In the genomic region with DNA sequence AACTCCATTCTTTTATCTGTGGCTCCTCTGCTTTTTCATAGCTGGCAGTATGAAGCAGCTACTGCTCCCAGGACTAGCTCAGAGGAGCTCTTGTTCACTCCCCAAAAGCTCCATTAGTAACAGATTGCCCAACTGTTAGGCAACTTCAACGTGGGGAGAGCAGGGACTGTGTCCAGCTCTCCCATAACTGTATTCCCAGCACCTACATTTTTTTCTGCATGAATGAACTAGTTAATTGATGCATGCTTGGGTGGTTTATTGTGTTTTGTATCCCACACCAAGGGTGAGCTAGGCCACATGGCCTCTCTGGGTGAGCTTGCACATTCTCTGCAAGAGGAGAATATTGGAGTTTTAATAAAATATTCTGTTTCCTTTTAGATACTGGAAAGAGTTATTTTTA, we compare ENCODE assay signal across 15 cellular contexts. TPM values are rescaled to one million over a fixed set of nuclear protein-coding genes. Genes with fewer than 3 reads are reported as not detected.
DNase-seq lines count a peak whose midpoint lies in the region; ATAC-seq and TF ChIP-seq lines count a peak whose summit lies in the region.
"Had no signal": no experiment of that assay in that cellular context is flagged by ENCODE, and none has a peak within 500 bp of the region (broad histone marks: within the 10 kb centered on the region; RNA-seq: fewer than 3 reads in every experiment).

No MANE protein-coding gene starts in this region.

- WGBS in GM23248 (ENCODE audit: low coverage in 1 of 2, low lambda C conversion rate in 2 of 2, missing lambda C conversion rate in 2 of 2), 2 experiments: 0 to 9% methylated on average over 1 of the region's 1 CpG

- in situ Hi-C loops in GM23248 (cut with MboI): no loop called here

- DNase-seq in GM23248: peak; percentile 20
- DNase-seq in NCI-H226: peak; percentile 96
- peak; percentile 7 for DNase-seq in neural progenitor cell (ENCODE audit: low spot score)
- DNase-seq in COLO668 (lab: John Stamatoyannopoulos, UW; ENCODE audit: unreplicated experiment): no peak
- DNase-seq in NCI-H1436 (lab: John Stamatoyannopoulos, UW): no peak
- DNase-seq in NCI-H187 (lab: John Stamatoyannopoulos, UW): no peak
- DNase-seq in activated CD8-positive, alpha-beta T cell treated with anti-CD3 and anti-CD28 coated beads, Interleukin-2, amount 10 ng/mL, durations not matched to agents 7 days and 5 days: no peak
- DNase-seq: DND-41, H7, NCI-H1930, posterior cingulate gyrus, upper lobe of right lung had no signal

- H2AFZ ChIP-seq in GM23248: no peak overlapping the region
- H2AFZ ChIP-seq in neural progenitor cell (replicated peaks): no peak overlapping the region

- no peak overlapping the region for H3K4me3 ChIP-seq in GM23248
- no peak overlapping the region for H3K4me3 ChIP-seq in neural progenitor cell
- H3K4me3 ChIP-seq: SJSA1, upper lobe of right lung had no signal

- H4K20me1 ChIP-seq in GM23248 (ENCODE audit: insufficient read depth) (no peaks in the 10 kb centered on the region), neural progenitor cell (ENCODE audit: low read depth) (no peaks in the 10 kb centered on the region)

- CTCF ChIA-PET in activated CD8-positive, alpha-beta T cell treated with anti-CD3 and anti-CD28 coated beads, Interleukin-2, amount 10 ng/mL, durations not matched to agents 7 days and 5 days (lab: Charles Lee): no interaction called here

- no peak for TF ChIP-seq CTCF in neural progenitor cell (IDR thresholded peaks at IDR 0.05)

- H3F3A ChIP-seq in GM23248 (ENCODE audit: insufficient read depth) (no peaks in the 10 kb centered on the region), neural progenitor cell (ENCODE audit: low read depth) (peaks cover 18% of the 10 kb centered on the region)

- H3K4me2 ChIP-seq in GM23248 (ENCODE audit: unreplicated experiment) (no peak overlapping the region), neural progenitor cell (peak overlapping the region; percentile 32)

- H3K9me2 ChIP-seq in GM23248 (ENCODE audit: insufficient read depth): no peaks in the 10 kb centered on the region

- H3K4me3 Mint-ChIP-seq in neural progenitor cell: no peak overlapping the region
- no peak overlapping the region for H3K4me3 Mint-ChIP-seq in activated CD8-positive, alpha-beta T cell treated with anti-CD3 and anti-CD28 coated beads, Interleukin-2, amount 10 ng/mL, durations not matched to agents 7 days and 5 days
- H3K4me3 Mint-ChIP-seq: activated naive CD8-positive, alpha-beta T cell had no signal

- H3K9me3 ChIP-seq in GM23248 (ENCODE audit: low read depth) (no peaks in the 10 kb centered on the region), neural progenitor cell (ENCODE audit: low read depth) (no peaks in the 10 kb centered on the region)
- H3K9me3 ChIP-seq: SJSA1, upper lobe of right lung had no signal

- H3K36me3 ChIP-seq in GM23248 (ENCODE audit: low read depth) (no peaks in the 10 kb centered on the region), neural progenitor cell (no peaks in the 10 kb centered on the region)
- H3K36me3 ChIP-seq: SJSA1, upper lobe of right lung had no signal

- H3K9ac ChIP-seq in GM23248: no peak overlapping the region
- no peak overlapping the region for H3K9ac ChIP-seq in neural progenitor cell

- H3K27me3 ChIP-seq in GM23248 (replicated peaks; ENCODE audit: insufficient read depth) (peaks cover 36% of the 10 kb centered on the region; the same call in 1 of the 2 replicates), neural progenitor cell (no peaks in the 10 kb centered on the region)
- H3K27me3 ChIP-seq: SJSA1, upper lobe of right lung had no signal

- no peak overlapping the region for H3K27ac ChIP-seq in GM23248
- peak overlapping the region; percentile 23 for H3K27ac ChIP-seq in cingulate gyrus (ENCODE audit: low read depth, low read length)
- no peak overlapping the region for H3K27ac ChIP-seq in neural progenitor cell
- H3K27ac ChIP-seq: SJSA1, upper lobe of right lung had no signal

- peaks cover 18% of the 10 kb centered on the region for H3K36me3 Mint-ChIP-seq in neural progenitor cell
- H3K36me3 Mint-ChIP-seq in activated CD8-positive, alpha-beta T cell treated with anti-CD3 and anti-CD28 coated beads, Interleukin-2, amount 10 ng/mL, durations not matched to agents 7 days and 5 days (ENCODE audit: low read depth): no peaks in the 10 kb centered on the region
- H3K36me3 Mint-ChIP-seq: activated naive CD8-positive, alpha-beta T cell had no signal

- H3K9me3 Mint-ChIP-seq in neural progenitor cell: peaks cover 7% of the 10 kb centered on the region
- H3K9me3 Mint-ChIP-seq in activated CD8-positive, alpha-beta T cell treated with anti-CD3 and anti-CD28 coated beads, Interleukin-2, amount 10 ng/mL, durations not matched to agents 7 days and 5 days (ENCODE audit: insufficient read depth): no peaks in the 10 kb centered on the region

- H3K4me1 ChIP-seq in GM23248 (ENCODE audit: insufficient read depth): no peaks in the 10 kb centered on the region
- peaks cover 30% of the 10 kb centered on the region for H3K4me1 ChIP-seq in neural progenitor cell
- H3K4me1 ChIP-seq: SJSA1, upper lobe of right lung had no signal

- H3K27me3 Mint-ChIP-seq in neural progenitor cell (ENCODE audit: insufficient read depth, low read depth): no peaks in the 10 kb centered on the region
- H3K27me3 Mint-ChIP-seq in activated CD8-positive, alpha-beta T cell treated with anti-CD3 and anti-CD28 coated beads, Interleukin-2, amount 10 ng/mL, durations not matched to agents 7 days and 5 days (ENCODE audit: low read depth): peaks cover 14% of the 10 kb centered on the region

- no peak for ATAC-seq in activated CD8-positive, alpha-beta T cell treated with anti-CD3 and anti-CD28 coated beads, Interleukin-2, amount 10 ng/mL, durations not matched to agents 7 days and 5 days
- ATAC-seq: upper lobe of right lung had no signal

- H3K27ac Mint-ChIP-seq in neural progenitor cell: peak overlapping the region; percentile 30
- no peak overlapping the region for H3K27ac Mint-ChIP-seq in activated CD8-positive, alpha-beta T cell treated with anti-CD3 and anti-CD28 coated beads, Interleukin-2, amount 10 ng/mL, durations not matched to agents 7 days and 5 days
- H3K27ac Mint-ChIP-seq: activated naive CD8-positive, alpha-beta T cell had no signal

- peaks cover 24% of the 10 kb centered on the region for H3K4me1 Mint-ChIP-seq in neural progenitor cell
- H3K4me1 Mint-ChIP-seq in activated CD8-positive, alpha-beta T cell treated with anti-CD3 and anti-CD28 coated beads, Interleukin-2, amount 10 ng/mL, durations not matched to agents 7 days and 5 days (ENCODE audit: low read depth): no peaks in the 10 kb centered on the region

- POLR2A ChIA-PET in activated CD8-positive, alpha-beta T cell treated with anti-CD3 and anti-CD28 coated beads, Interleukin-2, amount 10 ng/mL, durations not matched to agents 7 days and 5 days (lab: Charles Lee): no interaction called here

- H3K79me2 ChIP-seq in GM23248 (ENCODE audit: insufficient read depth): no peaks in the 10 kb centered on the region
- no peaks in the 10 kb centered on the region for H3K79me2 ChIP-seq in neural progenitor cell (ENCODE audit: low read depth)

RNA-seq across cellular contexts. Expression of a gene that starts 15.2 kb away (rescaled TPM):
- total RNA-seq in GM23248 (2014; rRNA removed; shearing (Covaris generic)): not detected in 2 replicates
- polyA plus RNA-seq in GM23248 (2016; fragmentation: Nextera tagmentation; extraction: Ambion mirVana): 0.14 TPM in 1 of 2 replicates, not detected in the other
- 25.0 and 31.1 TPM in 2 replicates for total RNA-seq in neural progenitor cell (ENCODE audit: low replicate concordance)
- under 1 TPM in 1 of 2 experiments, not detected in 1; 0.13 TPM for total RNA-seq in activated CD8-positive, alpha-beta T cell treated with anti-CD3 and anti-CD28 coated beads, Interleukin-2, amount 10 ng/mL, durations not matched to agents 7 days and 5 days

Comparison
In these comparisons a context has a peak if more than half of its experiments do, and no peak if none do; other contexts are left out.
1. DNase-seq: peak in GM23248 (single experiment), NCI-H226 (single experiment) and neural progenitor cell (single experiment); none in COLO668 (single experiment), NCI-H1436 (single experiment), NCI-H187 (0 of 2) and activated CD8-positive, alpha-beta T cell treated with anti-CD3 and anti-CD28 coated beads, Interleukin-2, amount 10 ng/mL, durations not matched to agents 7 days and 5 days (single experiment).
2. RNA of a gene that starts 15.2 kb away (total RNA-seq): 25.0 to 31.1 TPM in neural progenitor cell; 0.13 TPM in activated CD8-positive, alpha-beta T cell treated with anti-CD3 and anti-CD28 coated beads, Interleukin-2, amount 10 ng/mL, durations not matched to agents 7 days and 5 days and not detected in GM23248; every median in the first group is over 10 times any median in the second.